8 cellular contexts compared by ENCODE assay signal in genomic region chr3:79385211-79385610, GRCh38.
"Had no signal": no experiment of that assay in that cellular context is flagged by ENCODE, and none has a peak within 500 bp of the region (broad histone marks: within the 10 kb centered on the region; RNA-seq: fewer than 3 reads in every experiment).

No MANE protein-coding gene starts in this region.

- H3K9me3 Mint-ChIP-seq: H9 had no signal

- H3K9ac ChIP-seq: GM23248, KMS-11 had no signal

- H3K27ac ChIP-seq: GM23248, HL-60, KMS-11 had no signal

- H3K36me3 Mint-ChIP-seq: IgD-negative memory B cell had no signal

- H3K27me3 Mint-ChIP-seq: IgD-negative memory B cell had no signal

- H2AFZ ChIP-seq: GM23248 had no signal

- H3K27ac Mint-ChIP-seq: IgD-negative memory B cell had no signal

- DNase-seq: GM23248, H9, HCEC 1CT, KBM-7 had no signal

- H3K4me3 ChIP-seq: GM23248 had no signal

- H3K4me1 Mint-ChIP-seq: IgD-negative memory B cell had no signal

- ATAC-seq: HepG2 had no signal

- H3K4me3 Mint-ChIP-seq: H9, IgD-negative memory B cell had no signal

- H3K4me2 ChIP-seq: KMS-11 had no signal
